In genomic region chr6:160661129-160661723, GRCh38 we compare ENCODE assay signal across 33 cellular contexts. TPM values are rescaled to one million over a fixed set of nuclear protein-coding genes. Genes with fewer than 3 reads are reported as not detected.
"Had no signal": no experiment of that assay in that cellular context is flagged by ENCODE, and none has a peak within 500 bp of the region (broad histone marks: within the 10 kb centered on the region; RNA-seq: fewer than 3 reads in every experiment).

No MANE protein-coding gene starts in this region.

- FAIRE-seq: bronchial epithelial cell, TTC549 had no signal

- H3K4me3 ChIP-seq: ascending aorta, cardiac muscle cell had no signal

- ATAC-seq: activated CD8-positive, alpha-beta memory T cell treated with anti-CD3 and anti-CD28 coated beads, Interleukin-2, amount 10 ng/mL, durations not matched to agents 7 days and 5 days; activated CD8-positive, alpha-beta T cell treated with anti-CD3 and anti-CD28 coated beads, Interleukin-2, amount 10 ng/mL, durations not matched to agents 7 days and 5 days; activated naive CD8-positive, alpha-beta T cell treated with anti-CD3 and anti-CD28 coated beads, Interleukin-2, amount 50 U/mL, for 24 hours had no signal

- H3K36me3 ChIP-seq: ascending aorta, cardiac muscle cell had no signal

- H3K9me3 ChIP-seq: ascending aorta had no signal

- H3K4me1 ChIP-seq: ascending aorta had no signal

- H3K27ac ChIP-seq: ascending aorta, cardiac muscle cell, VCaP had no signal

- H3K27me3 ChIP-seq: ascending aorta, cardiac muscle cell had no signal

- DNase-seq: activated B cell treated with CpG ODN at 0.5 μM for 24 hours; activated CD4-positive, alpha-beta memory T cell treated with anti-CD3 and anti-CD28 coated beads for 36 hours; activated CD4-positive, alpha-beta T cell treated with anti-CD3 and anti-CD28 coated beads for 4 hours; activated CD4-positive, alpha-beta T cell treated with anti-CD3 and anti-CD28 coated beads, Interleukin-2, amount 10 ng/mL, durations not matched to agents 24 days and 14 days; activated CD4-positive, alpha-beta T cell treated with anti-CD3 and anti-CD28 coated beads, Interleukin-2, amount 50 U/mL, for 1 hour; activated CD4-positive, alpha-beta T cell treated with anti-CD3 and anti-CD28 coated beads, Interleukin-2, amount 50 U/mL, for 4 hours; activated CD4-positive, CD25-positive, alpha-beta regulatory T cell treated with anti-CD3 and anti-CD28 coated beads, Interleukin-2, amount 50 U/mL, for 72 hours; activated CD8-positive, alpha-beta memory T cell treated with anti-CD3 and anti-CD28 coated beads for 24 hours; activated CD8-positive, alpha-beta memory T cell treated with anti-CD3 and anti-CD28 coated beads, Interleukin-2, amount 10 ng/mL, durations not matched to agents 7 days and 5 days; activated CD8-positive, alpha-beta memory T cell treated with anti-CD3 and anti-CD28 coated beads, Interleukin-2, amount 50 U/mL, for 48 hours; activated CD8-positive, alpha-beta T cell treated with anti-CD3 and anti-CD28 coated beads, Interleukin-2, amount 10 ng/mL, durations not matched to agents 7 days and 5 days; activated effector memory CD4-positive, alpha-beta T cell treated with Interleukin-2 at 50 U/mL for 16 hours; activated gamma-delta T cell; activated naive CD4-positive, alpha-beta T cell treated with anti-CD3 and anti-CD28 coated beads, Interleukin-2, amount 10 ng/mL, durations not matched to agents 7 days and 5 days; activated naive CD4-positive, alpha-beta T cell treated with Interleukin-2 at 50 U/mL for 16 hours; activated naive CD8-positive, alpha-beta T cell treated with anti-CD3 and anti-CD28 coated beads, Interleukin-2, amount 10 ng/mL, durations not matched to agents 7 days and 5 days; activated naive CD8-positive, alpha-beta T cell treated with anti-CD3 and anti-CD28 coated beads, Interleukin-2, amount 50 U/mL, for 24 hours; activated T-cell treated with anti-CD3 and anti-CD28 coated beads, Interleukin-2, amount 50 U/mL, for 24 hours; activated T-cell treated with anti-CD3 and anti-CD28 coated beads, Interleukin-2, amount 50 U/mL, for 48 hours; amygdala; anterior cingulate cortex; caudate nucleus; cerebellar nuclear complex; T-helper 1 cell; T-helper 2 cell; T-helper 9 cell had no signal

RNA-seq across cellular contexts. Expression of gene LPA, which starts 2.8 kb away (rescaled TPM):
- total RNA-seq: activated B cell treated with CpG ODN at 0.5 μM for 24 hours; activated CD4-positive, alpha-beta memory T cell treated with anti-CD3 and anti-CD28 coated beads for 36 hours; activated CD4-positive, alpha-beta T cell treated with anti-CD3 and anti-CD28 coated beads, Interleukin-2, amount 10 ng/mL, durations not matched to agents 24 days and 14 days; activated CD8-positive, alpha-beta memory T cell treated with anti-CD3 and anti-CD28 coated beads, Interleukin-2, amount 10 ng/mL, durations not matched to agents 7 days and 5 days; activated CD8-positive, alpha-beta T cell treated with anti-CD3 and anti-CD28 coated beads, Interleukin-2, amount 10 ng/mL, durations not matched to agents 7 days and 5 days; activated naive CD8-positive, alpha-beta T cell treated with anti-CD3 and anti-CD28 coated beads, Interleukin-2, amount 10 ng/mL, durations not matched to agents 7 days and 5 days; activated T-helper 2 cell treated with anti-CD3 and anti-CD28 coated beads, Interferon-gamma antibody, Interleukin-2, Interleukin-4, amounts not matched to agents 10 μg/mL and 5 μg/mL and 100 μg/mL, durations not matched to agents 14 hours and 24 hours and 36 hours; ascending aorta had no signal
- polyA plus RNA-seq: cardiac muscle cell had no signal

RNA-seq across cellular contexts. Expression of gene PLG, which starts 40.8 kb away (rescaled TPM):
- total RNA-seq: activated CD4-positive, alpha-beta memory T cell treated with anti-CD3 and anti-CD28 coated beads for 36 hours; bronchial epithelial cell; cardiac muscle cell had no signal
- polyA plus RNA-seq: adipose tissue had no signal
